ENCODE assay signal across 22 cellular contexts in genomic region chr3:13254028-13254951, GRCh38.
"Had no signal": no experiment of that assay in that cellular context is flagged by ENCODE, and none has a peak within 500 bp of the region (broad histone marks: within the 10 kb centered on the region; RNA-seq: fewer than 3 reads in every experiment).

No MANE protein-coding gene starts in this region.

- H3K4me1 Mint-ChIP-seq: activated CD4-positive, alpha-beta T cell treated with anti-CD3 and anti-CD28 coated beads for 36 hours; activated naive CD8-positive, alpha-beta T cell treated with anti-CD3 and anti-CD28 coated beads, Interleukin-2, amount 10 ng/mL, durations not matched to agents 7 days and 5 days; immature natural killer cell had no signal

- H3K4me3 Mint-ChIP-seq: activated CD4-positive, alpha-beta T cell treated with anti-CD3 and anti-CD28 coated beads for 36 hours; activated naive CD8-positive, alpha-beta T cell treated with anti-CD3 and anti-CD28 coated beads, Interleukin-2, amount 10 ng/mL, durations not matched to agents 7 days and 5 days; activated T-helper 1 cell treated with anti-CD3 and anti-CD28 coated beads, Interleukin-12 subunit alpha, Interleukin-12 subunit beta, Interleukin-2, Interleukin-4 antibody, amounts not matched to agents 30 ng/mL and 10 ng/mL and 1 ng/mL, durations not matched to agents 14 hours and 24 hours and 36 hours; effector memory CD8-positive, alpha-beta T cell; immature natural killer cell; natural killer cell treated with Interleukin-12 subunit alpha and Interleukin-12 subunit beta and Interleukin-15 and Interleukin-18, amount 100 ng/mL, for 72 hours had no signal

- H3K27me3 ChIP-seq: body of pancreas had no signal

- H3K27me3 Mint-ChIP-seq: activated CD4-positive, alpha-beta T cell treated with anti-CD3 and anti-CD28 coated beads for 36 hours had no signal

- H3K27ac Mint-ChIP-seq: activated CD4-positive, alpha-beta T cell treated with anti-CD3 and anti-CD28 coated beads for 36 hours; activated naive CD8-positive, alpha-beta T cell treated with anti-CD3 and anti-CD28 coated beads, Interleukin-2, amount 10 ng/mL, durations not matched to agents 7 days and 5 days; activated T-helper 1 cell treated with anti-CD3 and anti-CD28 coated beads, Interleukin-12 subunit alpha, Interleukin-12 subunit beta, Interleukin-2, Interleukin-4 antibody, amounts not matched to agents 30 ng/mL and 10 ng/mL and 1 ng/mL, durations not matched to agents 14 hours and 24 hours and 36 hours; effector memory CD8-positive, alpha-beta T cell; natural killer cell treated with Interleukin-12 subunit alpha and Interleukin-12 subunit beta and Interleukin-15 and Interleukin-18, amount 100 ng/mL, for 72 hours had no signal

- DNase-seq: activated CD4-positive, alpha-beta T cell treated with anti-CD3 and anti-CD28 coated beads for 36 hours; activated CD4-positive, alpha-beta T cell treated with anti-CD3 and anti-CD28 coated beads, Interleukin-2, amount 50 U/mL, for 48 hours; activated naive CD4-positive, alpha-beta T cell treated with Interleukin-2 at 50 U/mL for 16 hours; activated naive CD8-positive, alpha-beta T cell treated with anti-CD3 and anti-CD28 coated beads, Interleukin-2, amount 10 ng/mL, durations not matched to agents 7 days and 5 days; amygdala; body of pancreas; effector memory CD8-positive, alpha-beta T cell; esophagus squamous epithelium; heart right ventricle; immature natural killer cell; kidney glomerular epithelial cell; lower lobe of right lung; retina; stimulated activated CD4-positive, alpha-beta T cell treated with anti-CD3 and anti-CD28 coated beads, Interleukin-12 subunit alpha, Interleukin-12 subunit beta, amount 100 ng/mL, for 4 hours; stimulated activated CD4-positive, alpha-beta T cell treated with anti-CD3 and anti-CD28 coated beads, Interleukin-1b, Interleukin-23, amount 100 ng/mL, for 48 hours; stimulated activated CD8-positive, alpha-beta memory T cell treated with anti-CD3 and anti-CD28 coated beads, Interleukin-4, amount 100 ng/mL, for 48 hours; stimulated activated naive CD4-positive, alpha-beta T cell; T-helper 2 cell; tibial artery; WERI-Rb-1 had no signal

- ATAC-seq: activated CD4-positive, alpha-beta T cell treated with anti-CD3 and anti-CD28 coated beads for 36 hours; body of pancreas; effector memory CD8-positive, alpha-beta T cell; heart right ventricle; lower lobe of right lung; natural killer cell treated with Interleukin-12 subunit alpha and Interleukin-12 subunit beta and Interleukin-15 and Interleukin-18, amount 100 ng/mL, for 72 hours had no signal

- H3K27ac ChIP-seq: body of pancreas, esophagus squamous epithelium, heart right ventricle, lower lobe of right lung, tibial artery, WERI-Rb-1 had no signal

- H3K36me3 ChIP-seq: esophagus squamous epithelium, heart right ventricle, lower lobe of right lung, tibial artery, WERI-Rb-1 had no signal

- H3K9me3 Mint-ChIP-seq: activated naive CD8-positive, alpha-beta T cell treated with anti-CD3 and anti-CD28 coated beads, Interleukin-2, amount 10 ng/mL, durations not matched to agents 7 days and 5 days; activated T-helper 1 cell treated with anti-CD3 and anti-CD28 coated beads, Interleukin-12 subunit alpha, Interleukin-12 subunit beta, Interleukin-2, Interleukin-4 antibody, amounts not matched to agents 30 ng/mL and 10 ng/mL and 1 ng/mL, durations not matched to agents 14 hours and 24 hours and 36 hours; effector memory CD8-positive, alpha-beta T cell; immature natural killer cell; natural killer cell treated with Interleukin-12 subunit alpha and Interleukin-12 subunit beta and Interleukin-15 and Interleukin-18, amount 100 ng/mL, for 72 hours had no signal

- H3K36me3 Mint-ChIP-seq: activated naive CD8-positive, alpha-beta T cell treated with anti-CD3 and anti-CD28 coated beads, Interleukin-2, amount 10 ng/mL, durations not matched to agents 7 days and 5 days; immature natural killer cell; natural killer cell treated with Interleukin-12 subunit alpha and Interleukin-12 subunit beta and Interleukin-15 and Interleukin-18, amount 100 ng/mL, for 72 hours had no signal

- H3K4me3 ChIP-seq: body of pancreas, esophagus squamous epithelium, heart right ventricle, lower lobe of right lung, tibial artery had no signal

- H3K9me3 ChIP-seq: body of pancreas, esophagus squamous epithelium, heart right ventricle, lower lobe of right lung, tibial artery had no signal

- H3K4me1 ChIP-seq: body of pancreas, esophagus squamous epithelium, lower lobe of right lung, tibial artery had no signal
